Comparison of ENCODE assay signal across 1 cellular context in genomic region chr6:26087284-26088115, GRCh38.
A peak's percentile ranks its signal among the peaks of the same experiment; 100 is the strongest.
TF ChIP-seq lines count a peak whose summit lies in the region.

TSS of gene HFE (plus strand) at chr6:26087429. CDS start at chr6:26087441, 12 bp downstream.

TF ChIP-seq in HepG2, 621 proteins besides CTCF, POLR2A, EP300 and RAD21 (continued from another document and continues in another):
- TF ChIP-seq ONECUT2 (CRISPR knock-in tag; IDR thresholded peaks at IDR 0.05) (no peak), ZNF768 (CRISPR knock-in tag; IDR thresholded peaks at IDR 0.05) (peak; percentile 66; the same call in 1 of the 2 replicates), ZFP1 (CRISPR knock-in tag; IDR thresholded peaks at IDR 0.05) (no peak; the same call in 1 of the 2 replicates), EZH2 (conservative IDR thresholded peaks at IDR 0.05; ENCODE audit: low read depth, low read length) (no peak), ZNF562 (CRISPR knock-in tag; IDR thresholded peaks at IDR 0.05; ENCODE audit: borderline replicate concordance) (no peak), ZNF788 (CRISPR knock-in tag; IDR thresholded peaks at IDR 0.05; ENCODE audit: borderline replicate concordance) (peak; percentile 74; the same call in 1 of the 2 replicates), ZNF672 (CRISPR knock-in tag; IDR thresholded peaks at IDR 0.05) (no peak), ZNF703 (CRISPR knock-in tag; IDR thresholded peaks at IDR 0.05; ENCODE audit: borderline replicate concordance) (peak; percentile 37; the same call in 1 of the 2 replicates), MEF2D (CRISPR knock-in tag; IDR thresholded peaks at IDR 0.05) (no peak), ZFP91 (CRISPR knock-in tag; IDR thresholded peaks at IDR 0.05; ENCODE audit: borderline replicate concordance) (peak; percentile 78; the same call in 1 of the 2 replicates), ZNF234 (CRISPR knock-in tag; conservative IDR thresholded peaks at IDR 0.05) (no peak), ZBTB33 (CRISPR knock-in tag; IDR thresholded peaks at IDR 0.05) (no peak), CHD2 (IDR thresholded peaks at IDR 0.05; ENCODE audit: low read depth, low read length) (no peak), KDM6A (CRISPR knock-in tag; IDR thresholded peaks at IDR 0.05; ENCODE audit: low read depth) (no peak), ZNF7 (CRISPR knock-in tag; IDR thresholded peaks at IDR 0.05) (no peak), ZXDC (CRISPR knock-in tag; IDR thresholded peaks at IDR 0.05) (peak; percentile 93; the same call in 1 of the 2 replicates), ZNF451 (CRISPR knock-in tag; IDR thresholded peaks at IDR 0.05) (no peak), IKZF1 (IDR thresholded peaks at IDR 0.05) (no peak), SPEN (CRISPR knock-in tag; IDR thresholded peaks at IDR 0.05; ENCODE audit: low read depth) (no peak; the same call in 1 of the 2 replicates), ZNF30 (CRISPR knock-in tag; IDR thresholded peaks at IDR 0.05) (0 out of 2 replicates have a peak, but pooled peaks have one; percentile 25), ZBTB20 (CRISPR knock-in tag; IDR thresholded peaks at IDR 0.05; ENCODE audit: borderline replicate concordance, low read depth) (no peak), IRF2 (CRISPR knock-in tag; IDR thresholded peaks at IDR 0.05) (peak; percentile 13; the same call in 1 of the 2 replicates), KAT8 (CRISPR knock-in tag; IDR thresholded peaks at IDR 0.05) (peak; percentile 72), TRIM24 (CRISPR knock-in tag; IDR thresholded peaks at IDR 0.05) (no peak), NFKB2 (CRISPR knock-in tag; IDR thresholded peaks at IDR 0.05; ENCODE audit: borderline replicate concordance) (peak; percentile 48; the same call in 1 of the 2 replicates), EHMT2 (IDR thresholded peaks at IDR 0.05; ENCODE audit: borderline replicate concordance, low read depth, low read length) (no peak), ZNF230 (CRISPR knock-in tag; IDR thresholded peaks at IDR 0.05) (0 out of 2 replicates have a peak, but pooled peaks have one; percentile 27), GRHL1 (CRISPR knock-in tag; conservative IDR thresholded peaks at IDR 0.05) (no peak), ZNF605 (CRISPR knock-in tag; IDR thresholded peaks at IDR 0.05) (peak; percentile 93), CBX5 (CRISPR knock-in tag; IDR thresholded peaks at IDR 0.05; ENCODE audit: borderline replicate concordance) (peak; percentile 17; the same call in 1 of the 2 replicates), TRIM22 (IDR thresholded peaks at IDR 0.05) (no peak)
- TF ChIP-seq, protein P1, sequence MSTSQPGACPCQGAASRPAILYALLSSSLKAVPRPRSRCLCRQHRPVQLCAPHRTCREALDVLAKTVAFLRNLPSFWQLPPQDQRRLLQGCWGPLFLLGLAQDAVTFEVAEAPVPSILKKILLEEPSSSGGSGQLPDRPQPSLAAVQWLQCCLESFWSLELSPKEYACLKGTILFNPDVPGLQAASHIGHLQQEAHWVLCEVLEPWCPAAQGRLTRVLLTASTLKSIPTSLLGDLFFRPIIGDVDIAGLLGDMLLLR (CRISPR knock-in tag; IDR thresholded peaks at IDR 0.05) = no peak; the same call in 1 of the 2 replicates
- TF ChIP-seq, protein P2, sequence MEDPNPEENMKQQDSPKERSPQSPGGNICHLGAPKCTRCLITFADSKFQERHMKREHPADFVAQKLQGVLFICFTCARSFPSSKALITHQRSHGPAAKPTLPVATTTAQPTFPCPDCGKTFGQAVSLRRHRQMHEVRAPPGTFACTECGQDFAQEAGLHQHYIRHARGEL (CRISPR knock-in tag; IDR thresholded peaks at IDR 0.05) = peak; percentile 21; the same call in 1 of the 2 replicates
- TF ChIP-seq, protein P3, sequence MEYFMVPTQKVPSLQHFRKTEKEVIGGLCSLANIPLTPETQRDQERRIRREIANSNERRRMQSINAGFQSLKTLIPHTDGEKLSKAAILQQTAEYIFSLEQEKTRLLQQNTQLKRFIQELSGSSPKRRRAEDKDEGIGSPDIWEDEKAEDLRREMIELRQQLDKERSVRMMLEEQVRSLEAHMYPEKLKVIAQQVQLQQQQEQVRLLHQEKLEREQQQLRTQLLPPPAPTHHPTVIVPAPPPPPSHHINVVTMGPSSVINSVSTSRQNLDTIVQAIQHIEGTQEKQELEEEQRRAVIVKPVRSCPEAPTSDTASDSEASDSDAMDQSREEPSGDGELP (IDR thresholded peaks at IDR 0.05; ENCODE audit: borderline replicate concordance, low read depth) = peak; percentile 84
- TF ChIP-seq, protein P4, sequence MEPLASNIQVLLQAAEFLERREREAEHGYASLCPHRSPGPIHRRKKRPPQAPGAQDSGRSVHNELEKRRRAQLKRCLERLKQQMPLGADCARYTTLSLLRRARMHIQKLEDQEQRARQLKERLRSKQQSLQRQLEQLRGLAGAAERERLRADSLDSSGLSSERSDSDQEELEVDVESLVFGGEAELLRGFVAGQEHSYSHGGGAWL (CRISPR knock-in tag; IDR thresholded peaks at IDR 0.05) = peak; percentile 78
- TF ChIP-seq, protein P5, sequence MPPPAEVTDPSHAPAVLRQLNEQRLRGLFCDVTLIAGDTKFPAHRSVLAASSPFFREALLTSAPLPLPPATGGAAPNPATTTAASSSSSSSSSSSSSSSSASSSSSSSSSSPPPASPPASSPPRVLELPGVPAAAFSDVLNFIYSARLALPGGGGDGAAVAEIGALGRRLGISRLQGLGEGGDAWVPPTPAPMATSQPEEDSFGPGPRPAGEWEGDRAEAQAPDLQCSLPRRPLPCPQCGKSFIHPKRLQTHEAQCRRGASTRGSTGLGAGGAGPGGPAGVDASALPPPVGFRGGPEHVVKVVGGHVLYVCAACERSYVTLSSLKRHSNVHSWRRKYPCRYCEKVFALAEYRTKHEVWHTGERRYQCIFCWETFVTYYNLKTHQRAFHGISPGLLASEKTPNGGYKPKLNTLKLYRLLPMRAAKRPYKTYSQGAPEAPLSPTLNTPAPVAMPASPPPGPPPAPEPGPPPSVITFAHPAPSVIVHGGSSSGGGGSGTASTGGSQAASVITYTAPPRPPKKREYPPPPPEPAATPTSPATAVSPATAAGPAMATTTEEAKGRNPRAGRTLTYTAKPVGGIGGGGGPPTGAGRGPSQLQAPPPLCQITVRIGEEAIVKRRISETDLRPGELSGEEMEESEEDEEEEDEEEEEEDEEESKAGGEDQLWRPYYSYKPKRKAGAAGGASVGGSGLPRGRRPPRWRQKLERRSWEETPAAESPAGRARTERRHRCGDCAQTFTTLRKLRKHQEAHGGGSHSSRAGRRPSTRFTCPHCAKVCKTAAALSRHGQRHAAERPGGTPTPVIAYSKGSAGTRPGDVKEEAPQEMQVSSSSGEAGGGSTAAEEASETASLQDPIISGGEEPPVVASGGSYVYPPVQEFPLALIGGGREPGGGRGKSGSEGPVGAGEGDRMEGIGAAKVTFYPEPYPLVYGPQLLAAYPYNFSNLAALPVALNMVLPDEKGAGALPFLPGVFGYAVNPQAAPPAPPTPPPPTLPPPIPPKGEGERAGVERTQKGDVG (CRISPR knock-in tag; IDR thresholded peaks at IDR 0.05; ENCODE audit: borderline replicate concordance) = no peak
- TF ChIP-seq, protein P6, sequence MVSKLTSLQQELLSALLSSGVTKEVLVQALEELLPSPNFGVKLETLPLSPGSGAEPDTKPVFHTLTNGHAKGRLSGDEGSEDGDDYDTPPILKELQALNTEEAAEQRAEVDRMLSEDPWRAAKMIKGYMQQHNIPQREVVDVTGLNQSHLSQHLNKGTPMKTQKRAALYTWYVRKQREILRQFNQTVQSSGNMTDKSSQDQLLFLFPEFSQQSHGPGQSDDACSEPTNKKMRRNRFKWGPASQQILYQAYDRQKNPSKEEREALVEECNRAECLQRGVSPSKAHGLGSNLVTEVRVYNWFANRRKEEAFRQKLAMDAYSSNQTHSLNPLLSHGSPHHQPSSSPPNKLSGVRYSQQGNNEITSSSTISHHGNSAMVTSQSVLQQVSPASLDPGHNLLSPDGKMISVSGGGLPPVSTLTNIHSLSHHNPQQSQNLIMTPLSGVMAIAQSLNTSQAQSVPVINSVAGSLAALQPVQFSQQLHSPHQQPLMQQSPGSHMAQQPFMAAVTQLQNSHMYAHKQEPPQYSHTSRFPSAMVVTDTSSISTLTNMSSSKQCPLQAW (CRISPR knock-in tag; IDR thresholded peaks at IDR 0.05) = peak; percentile 88
- TF ChIP-seq, protein P7, sequence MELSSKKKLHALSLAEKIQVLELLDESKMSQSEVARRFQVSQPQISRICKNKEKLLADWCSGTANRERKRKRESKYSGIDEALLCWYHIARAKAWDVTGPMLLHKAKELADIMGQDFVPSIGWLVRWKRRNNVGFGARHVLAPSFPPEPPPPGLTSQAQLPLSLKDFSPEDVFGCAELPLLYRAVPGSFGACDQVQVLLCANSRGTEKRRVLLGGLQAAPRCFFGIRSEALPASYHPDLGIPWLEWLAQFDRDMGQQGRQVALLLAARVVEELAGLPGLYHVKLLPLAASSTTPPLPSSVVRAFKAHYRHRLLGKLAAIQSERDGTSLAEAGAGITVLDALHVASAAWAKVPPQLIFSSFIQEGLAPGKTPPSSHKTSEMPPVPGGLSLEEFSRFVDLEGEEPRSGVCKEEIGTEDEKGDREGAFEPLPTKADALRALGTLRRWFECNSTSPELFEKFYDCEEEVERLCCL (CRISPR knock-in tag; IDR thresholded peaks at IDR 0.05; ENCODE audit: borderline replicate concordance) = no peak
- TF ChIP-seq, protein P8, sequence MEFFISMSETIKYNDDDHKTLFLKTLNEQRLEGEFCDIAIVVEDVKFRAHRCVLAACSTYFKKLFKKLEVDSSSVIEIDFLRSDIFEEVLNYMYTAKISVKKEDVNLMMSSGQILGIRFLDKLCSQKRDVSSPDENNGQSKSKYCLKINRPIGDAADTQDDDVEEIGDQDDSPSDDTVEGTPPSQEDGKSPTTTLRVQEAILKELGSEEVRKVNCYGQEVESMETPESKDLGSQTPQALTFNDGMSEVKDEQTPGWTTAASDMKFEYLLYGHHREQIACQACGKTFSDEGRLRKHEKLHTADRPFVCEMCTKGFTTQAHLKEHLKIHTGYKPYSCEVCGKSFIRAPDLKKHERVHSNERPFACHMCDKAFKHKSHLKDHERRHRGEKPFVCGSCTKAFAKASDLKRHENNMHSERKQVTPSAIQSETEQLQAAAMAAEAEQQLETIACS (CRISPR knock-in tag; IDR thresholded peaks at IDR 0.05) = no peak
